In genomic region chr14:54509546-54510501, GRCh38 we compare ENCODE assay signal across 8 cellular contexts. TPM values are rescaled to one million over a fixed set of nuclear protein-coding genes. Genes with fewer than 3 reads are reported as not detected.
DNase-seq lines count a peak whose midpoint lies in the region; ATAC-seq and TF ChIP-seq lines count a peak whose summit lies in the region.

Gene CGRRF1 (plus strand): TSS chr14:54509906. CDS start chr14:54509960, 54 bp downstream.

- H3K27ac ChIP-seq in testis, result peak within 1 kb of the TSS; percentile 87 to 91

- peak within 1 kb of the TSS; percentile 91 for H3K27ac Mint-ChIP-seq in activated naive CD4-positive, alpha-beta T cell treated with anti-CD3 and anti-CD28 coated beads, Interleukin-2, amount 50 U/mL, for 24 hours

- H3K4me3 Mint-ChIP-seq in activated naive CD4-positive, alpha-beta T cell treated with anti-CD3 and anti-CD28 coated beads, Interleukin-2, amount 50 U/mL, for 24 hours, result peak within 1 kb of the TSS; percentile 97

- no peaks in the 10 kb centered on the region for H3K9me3 Mint-ChIP-seq in activated naive CD4-positive, alpha-beta T cell treated with anti-CD3 and anti-CD28 coated beads, Interleukin-2, amount 50 U/mL, for 24 hours

- TF ChIP-seq POLR2A in GM10847 (IDR thresholded peaks at IDR 0.05; ENCODE audit: extremely low read depth, insufficient read length) (peak; percentile 52), testis (IDR thresholded peaks at IDR 0.05) (no peak)

- DNase-seq in NCI-H1092 (lab: John Stamatoyannopoulos, UW), result peak; percentile 97
- peak; percentile 98 for DNase-seq in globus pallidus (ENCODE audit: low spot score)
- DNase-seq in omental fat pad (ENCODE audit: low spot score), result peak; percentile 99
- peak; percentile 99 for DNase-seq in testis

- no peaks in the 10 kb centered on the region for H3K27me3 Mint-ChIP-seq in activated naive CD4-positive, alpha-beta T cell treated with anti-CD3 and anti-CD28 coated beads, Interleukin-2, amount 50 U/mL, for 24 hours

- no peaks in the 10 kb centered on the region for H3K27me3 ChIP-seq in testis

- H3K36me3 Mint-ChIP-seq in activated naive CD4-positive, alpha-beta T cell treated with anti-CD3 and anti-CD28 coated beads, Interleukin-2, amount 50 U/mL, for 24 hours, result peaks cover 5% of the 10 kb centered on the region

- H3K9me3 ChIP-seq in testis, result no peaks in the 10 kb centered on the region

- TF ChIP-seq CTCF in omental fat pad (IDR thresholded peaks at IDR 0.05), result peak in 1 of 3 donors; percentile 42
- peak; percentile 72 to 93 (median 92) for TF ChIP-seq CTCF in testis (IDR thresholded peaks at IDR 0.05)

- 1 to 2% methylated on average over 21 to 53 of the region's 66 CpGs for WGBS in testis, 2 donors

- peaks cover 18% of the 10 kb centered on the region for H3K4me1 ChIP-seq in testis

- peak within 1 kb of the TSS; percentile 97 to 98 for H3K4me3 ChIP-seq in testis

- no peaks in the 10 kb centered on the region for H3K36me3 ChIP-seq in testis (ENCODE audit: low read depth, missing control alignments)

- intact Hi-C loops in testis (cut with DNase I; ENCODE audit: low total_unique reads), result no loop called here

- ATAC-seq in HG02610 (IDR thresholded peaks at IDR 0.05; ENCODE audit: unreplicated experiment) (peak; percentile 98), SK-N-SH treated with all-trans-retinoic acid at 6 μM for 48 hours (peak; percentile 99), omental fat pad (ENCODE audit: low FRiP score) (peak; percentile 100)

- H3K4me1 Mint-ChIP-seq in activated naive CD4-positive, alpha-beta T cell treated with anti-CD3 and anti-CD28 coated beads, Interleukin-2, amount 50 U/mL, for 24 hours, result peaks cover 54% of the 10 kb centered on the region

TF ChIP-seq in SK-N-SH treated with all-trans-retinoic acid at 6 μM for 48 hours, 23 proteins besides CTCF, POLR2A, EP300 and RAD21:
- TF ChIP-seq ISL1 (CRISPR knock-in tag; IDR thresholded peaks at IDR 0.05), result no peak
- TF ChIP-seq PATZ1 (CRISPR knock-in tag; IDR thresholded peaks at IDR 0.05; ENCODE audit: borderline replicate concordance), result peak; percentile 93; the same call in 1 of the 2 replicates

RNA-seq across cellular contexts. Expression of gene CGRRF1, which starts in this region (rescaled TPM):
- total RNA-seq in omental fat pad, result 10 to 100 TPM; 18.0 to 21.8 (median 18.9) TPM
- total RNA-seq in testis, result 10 to 100 TPM; 29.4 to 31.4 TPM
- polyA plus RNA-seq in testis (ENCODE audit: insufficient read depth, low read depth, low replicate concordance), result 79.6 TPM

Comparison
In these comparisons a context has a peak if more than half of its experiments do, and no peak if none do; other contexts are left out.
1. Peak in every context shown above with its lines: DNase-seq, ATAC-seq, H3K4me3 ChIP-seq and H3K27ac ChIP-seq.